ENCODE assay signal across 35 cellular contexts in the genomic region with DNA sequence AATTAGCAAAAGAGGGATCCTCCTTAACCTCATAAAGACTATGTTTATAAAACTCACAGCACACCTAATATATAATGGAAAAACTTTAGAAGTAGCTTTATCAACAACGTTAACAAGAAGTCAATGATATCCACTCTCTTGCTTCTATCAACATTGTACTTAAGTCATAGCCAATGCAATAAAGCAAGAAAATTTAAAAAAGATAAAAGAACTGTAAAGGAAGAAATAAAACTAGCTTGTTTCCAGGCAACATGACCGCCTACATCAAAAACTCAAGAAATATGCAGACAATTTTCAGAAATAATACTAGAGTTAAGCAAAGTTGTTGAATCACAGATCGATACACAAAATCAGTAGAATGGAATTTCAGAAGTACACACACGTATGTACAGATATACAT.
"Had no signal": no experiment of that assay in that cellular context is flagged by ENCODE, and none has a peak within 500 bp of the region (broad histone marks: within the 10 kb centered on the region; RNA-seq: fewer than 3 reads in every experiment).

No MANE protein-coding gene starts in this region.

- H3K36me3 ChIP-seq: MG63 had no signal

- DNase-seq: Karpas-422, Kasumi-1, MG63, MM.1S, MV-4-11, NCI-H1048, NCI-H1092, NCI-H1105, NCI-H1105 treated with DMSO at 0.1 percent for 48 hours, NCI-H1417, NCI-H1417 treated with DMSO at 0.1 percent for 48 hours, NCI-H1436, NCI-H1436 treated with DMSO at 0.1 percent for 48 hours, NCI-H146, NCI-H1694, NCI-H1694 treated with DMSO at 0.1 percent for 48 hours, NCI-H187, NCI-H187 treated with DMSO at 0.1 percent for 48 hours, NCI-H1930, NCI-H2029, NCI-H2029 treated with DMSO at 0.1 percent for 48 hours, NCI-H2081, NCI-H2081 treated with DMSO at 0.1 percent for 48 hours, NCI-H2107, NCI-H2171, NCI-H2171 treated with DMSO at 0.1 percent for 48 hours, NCI-H2227 treated with DMSO at 0.1 percent for 48 hours, NCI-H226, NCI-H345, NCI-H446, NCI-H446 treated with DMSO at 0.1 percent for 48 hours, NCI-H510A, NCI-H510A treated with DMSO at 0.1 percent for 48 hours, NCI-H524, NCI-H524 treated with DMSO at 0.1 percent for 48 hours had no signal

- H3K4me3 ChIP-seq: MG63 had no signal

- H3K9me3 ChIP-seq: MG63 had no signal

- H3K27me3 ChIP-seq: MG63 had no signal
